In genomic region chr14:37171678-37172023, GRCh38 we compare ENCODE assay signal across 10 cellular contexts. TPM values are rescaled to one million over a fixed set of nuclear protein-coding genes. Genes with fewer than 3 reads are reported as not detected.
DNase-seq lines count a peak whose midpoint lies in the region; ATAC-seq, FAIRE-seq and TF ChIP-seq lines count a peak whose summit lies in the region.
"Had no signal": no experiment of that assay in that cellular context is flagged by ENCODE, and none has a peak within 500 bp of the region (broad histone marks: within the 10 kb centered on the region; RNA-seq: fewer than 3 reads in every experiment).

No MANE protein-coding gene starts in this region.

- peak overlapping the region; percentile 86 for H3K4me2 ChIP-seq in A549
- no peak overlapping the region for H3K4me2 ChIP-seq in Karpas-422 (ENCODE audit: low read depth, low read length, poor library complexity, severe bottlenecking)

- no peak for DNase-seq in A549 (ENCODE audit: low read depth in 1 of 2, low spot score in 1 of 2)
- no peak for DNase-seq in foreskin fibroblast
- DNase-seq in NCI-H2196 (lab: John Stamatoyannopoulos, UW; ENCODE audit: unreplicated experiment), result no peak
- no peak for DNase-seq in activated CD8-positive, alpha-beta memory T cell treated with anti-CD3 and anti-CD28 coated beads, Interleukin-2, amount 50 U/mL, for 48 hours
- DNase-seq in Karpas-422, result no peak
- no peak for DNase-seq in GM12892 (ENCODE audit: insufficient read length)

- TF ChIP-seq CTCF in A549 (IDR thresholded peaks at IDR 0.05), result no peak
- no peak for TF ChIP-seq CTCF in VCaP (conservative IDR thresholded peaks at IDR 0.05)
- TF ChIP-seq CTCF in foreskin fibroblast (IDR thresholded peaks at IDR 0.05; ENCODE audit: low read depth, low read length), result no peak

- H3K27ac ChIP-seq in A549, result peak overlapping the region; percentile 82 to 89
- H3K27ac ChIP-seq in VCaP, result peak overlapping the region; percentile 91
- H3K27ac ChIP-seq in Karpas-422 (ENCODE audit: low read length), result no peak overlapping the region

- no peak overlapping the region for H3K9ac ChIP-seq in Karpas-422 (ENCODE audit: low read length)

- ATAC-seq in A549, result peak; percentile 62 to 67

- POLR2A ChIA-PET in A549 (lab: Yijun Ruan, JAX), result interaction anchor here (1.0 to 2.5 kb wide), 4 partner anchors 26 to 509 kb away, joined by 3 to 20 read pairs (median 4); partner anchors contain the start of gene MIPOL1

- TF ChIP-seq EP300 in A549 (IDR thresholded peaks at IDR 0.05), result no peak

- whole genome bisulfite sequencing in A549 (ENCODE audit: missing lambda C conversion rate), result 4% methylated on average over 6 of the region's 6 CpGs

- TF ChIP-seq RAD21 in A549 (conservative IDR thresholded peaks at IDR 0.05 in 1 of 2, IDR thresholded peaks at IDR 0.05 in 1 of 2), result no peak

- no peaks in the 10 kb centered on the region for H4K20me1 ChIP-seq in Karpas-422 (ENCODE audit: insufficient read depth, low read depth, low read length)

- FAIRE-seq in A549 (lab: Jason Lieb, UNC) (no peak), GM12892 (lab: Jason Lieb, UNC) (no peak)

- TF ChIP-seq POLR2A in A549 (IDR thresholded peaks at IDR 0.05; ENCODE audit: low read length), result no peak
- TF ChIP-seq POLR2A in GM12892 (IDR thresholded peaks at IDR 0.05; ENCODE audit: low read depth, low read length), result no peak

- no peaks in the 10 kb centered on the region for H3K79me2 ChIP-seq in Karpas-422 (ENCODE audit: low read length)

- H3K4me3 ChIP-seq in A549, result peak overlapping the region; percentile 59
- peak overlapping the region; percentile 86 to 92 for H3K4me3 ChIP-seq in foreskin fibroblast (ENCODE audit: low read depth in 1 of 2, low read length in 2 of 2)
- peak overlapping the region; percentile 75 for H3K4me3 ChIP-seq in neuron (ENCODE audit: low read length)
- no peak overlapping the region for H3K4me3 ChIP-seq in Karpas-422 (ENCODE audit: low read length)

- H3K27me3 ChIP-seq in neuron (ENCODE audit: insufficient read depth, low read length), result no peaks in the 10 kb centered on the region
- no peaks in the 10 kb centered on the region for H3K27me3 ChIP-seq in Karpas-422 (ENCODE audit: low read length)

- CTCF ChIA-PET in A549 (lab: Yijun Ruan, JAX), result interaction anchor here (0.7 to 3.1 kb wide), 8 partner anchors 18 to 566 kb away, joined by 3 to 12 read pairs (median 4); partner anchors contain the start of gene MIPOL1

- H3K9me2 ChIP-seq in Karpas-422 (replicated peaks; ENCODE audit: insufficient read depth, low read length), result no peaks in the 10 kb centered on the region

- H3K4me1 ChIP-seq in A549 (peaks cover 7% of the 10 kb centered on the region; the same call in 2 of the 3 replicates), neuron (ENCODE audit: insufficient read depth, low read length) (peaks cover 5% of the 10 kb centered on the region), Karpas-422 (ENCODE audit: low read length) (no peaks in the 10 kb centered on the region)

- H2AFZ ChIP-seq in neuron (ENCODE audit: low read depth, low read length) (peak overlapping the region; percentile 66), Karpas-422 (ENCODE audit: low read length) (no peak overlapping the region)

- H3K9me3 ChIP-seq in A549 (no peaks in the 10 kb centered on the region), neuron (ENCODE audit: low read length) (no peaks in the 10 kb centered on the region), Karpas-422 (ENCODE audit: low read length) (no peaks in the 10 kb centered on the region)

- H3K36me3 ChIP-seq in neuron (ENCODE audit: insufficient read depth, low read length) (no peaks in the 10 kb centered on the region), Karpas-422 (ENCODE audit: insufficient read depth, low read length) (no peaks in the 10 kb centered on the region)

TF ChIP-seq in A549, 52 proteins besides CTCF, POLR2A, EP300 and RAD21:
- TF ChIP-seq HOXB13 (CRISPR knock-in tag; IDR thresholded peaks at IDR 0.05; ENCODE audit: low read depth) (no peak), E2F6 (IDR thresholded peaks at IDR 0.05; ENCODE audit: borderline replicate concordance, low read depth) (no peak), ZNF302 (CRISPR knock-in tag; IDR thresholded peaks at IDR 0.05) (no peak), ZC3H11A (IDR thresholded peaks at IDR 0.05) (no peak), ESRRA (IDR thresholded peaks at IDR 0.05; ENCODE audit: borderline replicate concordance, low read length) (no peak), POLR2AphosphoS2 (conservative IDR thresholded peaks at IDR 0.05; ENCODE audit: low read length) (no peak), MAZ (IDR thresholded peaks at IDR 0.05; ENCODE audit: borderline replicate concordance, low read depth, low read length) (no peak), HOXB5 (CRISPR knock-in tag; IDR thresholded peaks at IDR 0.05) (no peak), EHF (CRISPR knock-in tag; IDR thresholded peaks at IDR 0.05) (no peak), PHF8 (IDR thresholded peaks at IDR 0.05; ENCODE audit: borderline replicate concordance, low read depth) (no peak), EHMT2 (IDR thresholded peaks at IDR 0.05; ENCODE audit: low read depth) (no peak), CHD4 (IDR thresholded peaks at IDR 0.05; ENCODE audit: borderline replicate concordance) (no peak), NFE2L2 (conservative IDR thresholded peaks at IDR 0.05; ENCODE audit: low read length) (no peak), FOSL2 (IDR thresholded peaks at IDR 0.05) (no peak), FOSL2 (CRISPR knock-in tag; IDR thresholded peaks at IDR 0.05) (no peak), KDM5A (IDR thresholded peaks at IDR 0.05) (no peak), KDM1A (IDR thresholded peaks at IDR 0.05; ENCODE audit: low read depth) (no peak), FOXS1 (CRISPR knock-in tag; IDR thresholded peaks at IDR 0.05) (no peak)
- TF ChIP-seq, protein P1, sequence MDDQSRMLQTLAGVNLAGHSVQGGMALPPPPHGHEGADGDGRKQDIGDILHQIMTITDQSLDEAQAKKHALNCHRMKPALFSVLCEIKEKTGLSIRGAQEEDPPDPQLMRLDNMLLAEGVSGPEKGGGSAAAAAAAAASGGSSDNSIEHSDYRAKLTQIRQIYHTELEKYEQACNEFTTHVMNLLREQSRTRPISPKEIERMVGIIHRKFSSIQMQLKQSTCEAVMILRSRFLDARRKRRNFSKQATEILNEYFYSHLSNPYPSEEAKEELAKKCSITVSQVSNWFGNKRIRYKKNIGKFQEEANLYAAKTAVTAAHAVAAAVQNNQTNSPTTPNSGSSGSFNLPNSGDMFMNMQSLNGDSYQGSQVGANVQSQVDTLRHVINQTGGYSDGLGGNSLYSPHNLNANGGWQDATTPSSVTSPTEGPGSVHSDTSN (IDR thresholded peaks at IDR 0.05), result no peak
- TF ChIP-seq, protein P2, sequence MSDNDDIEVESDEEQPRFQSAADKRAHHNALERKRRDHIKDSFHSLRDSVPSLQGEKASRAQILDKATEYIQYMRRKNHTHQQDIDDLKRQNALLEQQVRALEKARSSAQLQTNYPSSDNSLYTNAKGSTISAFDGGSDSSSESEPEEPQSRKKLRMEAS (IDR thresholded peaks at IDR 0.05), result no peak
- TF ChIP-seq, protein P3, sequence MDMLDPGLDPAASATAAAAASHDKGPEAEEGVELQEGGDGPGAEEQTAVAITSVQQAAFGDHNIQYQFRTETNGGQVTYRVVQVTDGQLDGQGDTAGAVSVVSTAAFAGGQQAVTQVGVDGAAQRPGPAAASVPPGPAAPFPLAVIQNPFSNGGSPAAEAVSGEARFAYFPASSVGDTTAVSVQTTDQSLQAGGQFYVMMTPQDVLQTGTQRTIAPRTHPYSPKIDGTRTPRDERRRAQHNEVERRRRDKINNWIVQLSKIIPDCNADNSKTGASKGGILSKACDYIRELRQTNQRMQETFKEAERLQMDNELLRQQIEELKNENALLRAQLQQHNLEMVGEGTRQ (IDR thresholded peaks at IDR 0.05), result no peak

RNA-seq across cellular contexts. Expression of gene SLC25A21, which starts 0.8 kb away (rescaled TPM):
- polyA plus RNA-seq in A549 (2011; rRNA removed) (1.3 and 1.4 TPM in 2 replicates), A549 (2017; fragmentation: RNase III; extraction: RNeasy Plus Mini Kit Qiagen cat#74134 plus additional on column Dnase treatment) (0.57 to 0.89 TPM (median 0.68 TPM) in 3 replicates)
- 0.18 and 0.19 TPM in 2 replicates for polyA plus RNA-seq in A549 (2012; cell fraction: cytosol; rRNA removed)
- polyA plus RNA-seq in A549 (2012; cell fraction: nucleus; rRNA removed), result 0.12 and 0.22 TPM in 2 replicates
- polyA minus RNA-seq in A549 (2011; rRNA and poly(A)+ RNA removed), result 0.34 and 0.58 TPM in 2 replicates
- total RNA-seq in Karpas-422 (2014; rRNA removed; shearing (Covaris generic); ENCODE audit: low replicate concordance), result 1.5 and 9.2 TPM in 2 replicates
- polyA plus RNA-seq in GM12892 (2012; ENCODE audit: missing spikeins), result not detected
- total RNA-seq: activated naive CD4-positive, alpha-beta T cell treated with anti-CD3 and anti-CD28 coated beads for 36 hours; T-helper 2 cell treated with Interferon-gamma antibody and Interleukin-4, amounts not matched to agents 100 ng/mL and 5 ng/mL, for 36 hours had no signal

RNA-seq across cellular contexts. Expression of gene MIPOL1, which starts 26.1 kb away (rescaled TPM):
- polyA plus RNA-seq in A549 (2011; rRNA removed), result 8.6 and 13.4 TPM in 2 replicates
- polyA plus RNA-seq in A549 (2012; cell fraction: cytosol; rRNA removed), result 1.0 and 1.4 TPM in 2 replicates
- polyA plus RNA-seq in A549 (2012; cell fraction: nucleus; rRNA removed), result 0.83 and 1.4 TPM in 2 replicates
- polyA plus RNA-seq in A549 (2017; fragmentation: RNase III; extraction: RNeasy Plus Mini Kit Qiagen cat#74134 plus additional on column Dnase treatment), result 4.0 to 5.2 TPM (median 4.8 TPM) in 3 replicates
- polyA minus RNA-seq in A549 (2011; rRNA and poly(A)+ RNA removed), result 7.1 and 9.6 TPM in 2 replicates
- not detected in 2 replicates for total RNA-seq in Karpas-422 (2014; rRNA removed; shearing (Covaris generic); ENCODE audit: low replicate concordance)
- polyA plus RNA-seq in GM12892 (2012; ENCODE audit: missing spikeins), result not detected
- total RNA-seq: T-helper 2 cell treated with Interferon-gamma antibody and Interleukin-4, amounts not matched to agents 100 ng/mL and 5 ng/mL, for 36 hours had no signal
